Comparison of ENCODE assay signal across 25 cellular contexts in genomic region chr14:100298551-100299237, GRCh38. TPM values are rescaled to one million over a fixed set of nuclear protein-coding genes. Genes with fewer than 3 reads are reported as not detected.
DNase-seq lines count a peak whose midpoint lies in the region; ATAC-seq, FAIRE-seq and TF ChIP-seq lines count a peak whose summit lies in the region.
"Had no signal": no experiment of that assay in that cellular context is flagged by ENCODE, and none has a peak within 500 bp of the region (broad histone marks: within the 10 kb centered on the region; RNA-seq: fewer than 3 reads in every experiment).

No MANE protein-coding gene starts in this region.

- no peaks in the 10 kb centered on the region for H4K20me1 ChIP-seq in GM12878 (ENCODE audit: control insufficient read depth, insufficient read depth)

- H3K36me3 ChIP-seq in breast epithelium (no peaks in the 10 kb centered on the region), GM12878 (ENCODE audit: control insufficient read depth in 2 of 2, insufficient read depth in 2 of 2, low read length in 1 of 2) (no peaks in the 10 kb centered on the region), thyroid gland (no peaks in the 10 kb centered on the region)
- H3K36me3 ChIP-seq: brain microvascular endothelial cell had no signal

- H3K4me1 ChIP-seq in breast epithelium (peaks cover 0 to 12% of the 10 kb centered on the region in 2 donors), GM12878 (ENCODE audit: control insufficient read depth, insufficient read depth, low read length) (peaks cover 16% of the 10 kb centered on the region), thyroid gland (peaks cover 81 to 97% of the 10 kb centered on the region in 2 donors)
- H3K4me1 ChIP-seq: foreskin keratinocyte had no signal

- no peak overlapping the region for H3K4me2 ChIP-seq in GM12878 (ENCODE audit: control insufficient read depth, insufficient read depth)

- H3K27ac ChIP-seq in breast epithelium (peak overlapping the region; percentile 73 to 79), GM12878 (ENCODE audit: control insufficient read depth, insufficient read depth) (no peak overlapping the region), thyroid gland (peak overlapping the region; percentile 72 to 92 (median 87))
- H3K27ac ChIP-seq: brain microvascular endothelial cell, epithelial cell of prostate, foreskin keratinocyte had no signal

- H3K27ac Mint-ChIP-seq in MCF 10A (ENCODE audit: low read depth, unreplicated experiment) (no peak overlapping the region), neural crest cell (ENCODE audit: unreplicated experiment) (peak overlapping the region; percentile 43)
- H3K27ac Mint-ChIP-seq: activated naive CD8-positive, alpha-beta T cell treated with anti-CD3 and anti-CD28 coated beads, Interleukin-2, amount 10 ng/mL, durations not matched to agents 7 days and 5 days; activated T-helper 2 cell treated with anti-CD3 and anti-CD28 coated beads, Interferon-gamma antibody, Interleukin-2, Interleukin-4, amounts not matched to agents 10 μg/mL and 5 μg/mL and 100 μg/mL, durations not matched to agents 14 hours and 24 hours and 36 hours had no signal

- H3K36me3 Mint-ChIP-seq in MCF 10A (ENCODE audit: insufficient read depth, unreplicated experiment) (peaks cover 5% of the 10 kb centered on the region), neural crest cell (ENCODE audit: low read depth) (peaks cover 3% of the 10 kb centered on the region)
- H3K36me3 Mint-ChIP-seq: activated naive CD8-positive, alpha-beta T cell treated with anti-CD3 and anti-CD28 coated beads, Interleukin-2, amount 10 ng/mL, durations not matched to agents 7 days and 5 days had no signal

- no peak overlapping the region for H2AFZ ChIP-seq in GM12878 (ENCODE audit: control insufficient read depth, low read depth, low read length)

- intact Hi-C loops in breast epithelium (cut with DNase I; ENCODE audit: low total_unique reads), result no loop called here
- intact Hi-C loops in MCF 10A (cut with micrococcal nuclease), result no loop called here
- intact Hi-C loops in GM12878 (cut with micrococcal nuclease; ENCODE audit: unreplicated experiment), result no loop called here
- intact Hi-C loops in thyroid gland (cut with DNase I), result no loop called here

- FAIRE-seq in GM12878 (lab: Jason Lieb, UNC), result no peak
- FAIRE-seq: GM12892 had no signal

- no peaks in the 10 kb centered on the region for H3K79me2 ChIP-seq in GM12878 (ENCODE audit: control insufficient read depth, insufficient read depth, low read length)

- TF ChIP-seq CTCF in breast epithelium (IDR thresholded peaks at IDR 0.05) (no peak), MCF 10A (IDR thresholded peaks at IDR 0.05; ENCODE audit: unreplicated experiment) (no peak), GM12878 (IDR thresholded peaks at IDR 0.05 in 2 of 3, conservative IDR thresholded peaks at IDR 0.05 in 1 of 3; ENCODE audit: control insufficient read depth in 2 of 3, extremely low read depth in 1 of 3, insufficient read depth in 1 of 3, low read depth in 3 of 3, low read length in 3 of 3) (no peak), neural crest cell (conservative IDR thresholded peaks at IDR 0.05) (no peak), thyroid gland (IDR thresholded peaks at IDR 0.05) (no peak)

- TF ChIP-seq RAD21 in GM12878 (IDR thresholded peaks at IDR 0.05; ENCODE audit: insufficient read depth, low read depth, low read length), result no peak

- no peak overlapping the region for H3K9ac ChIP-seq in GM12878 (ENCODE audit: control insufficient read depth, insufficient read depth, low read length)

- RAD21 ChIA-PET in GM12878 (lab: Charles Lee; ENCODE audit: unreplicated experiment), result no interaction called here

- SMC1A ChIA-PET in GM12878 (lab: Charles Lee; ENCODE audit: uncharacterized antibody, unreplicated experiment), result no interaction called here

- H3K4me1 Mint-ChIP-seq in MCF 10A (ENCODE audit: insufficient read depth, unreplicated experiment), result peaks cover 9% of the 10 kb centered on the region
- H3K4me1 Mint-ChIP-seq in neural crest cell, result peaks cover 13% of the 10 kb centered on the region

- H3K9me3 ChIP-seq in breast epithelium, result no peaks in the 10 kb centered on the region
- no peaks in the 10 kb centered on the region for H3K9me3 ChIP-seq in GM12878 (replicated peaks; ENCODE audit: control insufficient read depth, insufficient read depth, low read length)
- no peaks in the 10 kb centered on the region for H3K9me3 ChIP-seq in thyroid gland

- H3K27me3 Mint-ChIP-seq in MCF 10A (ENCODE audit: insufficient read depth, unreplicated experiment) (no peaks in the 10 kb centered on the region), neural crest cell (ENCODE audit: low read depth) (peaks cover 4% of the 10 kb centered on the region)
- H3K27me3 Mint-ChIP-seq: activated naive CD8-positive, alpha-beta T cell treated with anti-CD3 and anti-CD28 coated beads, Interleukin-2, amount 10 ng/mL, durations not matched to agents 7 days and 5 days had no signal

- no peak overlapping the region for H3K4me3 Mint-ChIP-seq in MCF 10A (ENCODE audit: unreplicated experiment)
- no peak overlapping the region for H3K4me3 Mint-ChIP-seq in neural crest cell
- H3K4me3 Mint-ChIP-seq: activated naive CD8-positive, alpha-beta T cell treated with anti-CD3 and anti-CD28 coated beads, Interleukin-2, amount 10 ng/mL, durations not matched to agents 7 days and 5 days had no signal

- H3K27me3 ChIP-seq in breast epithelium (no peaks in the 10 kb centered on the region), GM12878 (replicated peaks in 1 of 2; ENCODE audit: control insufficient read depth in 2 of 2, insufficient read depth in 2 of 2, low read length in 1 of 2) (no peaks in the 10 kb centered on the region), thyroid gland (no peaks in the 10 kb centered on the region)
- H3K27me3 ChIP-seq: brain microvascular endothelial cell, foreskin keratinocyte had no signal

- TF ChIP-seq POLR2A in breast epithelium (IDR thresholded peaks at IDR 0.05) (no peak), GM12878 (IDR thresholded peaks at IDR 0.05; ENCODE audit: low read depth, low read length) (0 out of 2 replicates have a peak, but pooled peaks have one; percentile 20), thyroid gland (IDR thresholded peaks at IDR 0.05) (no peak)

- CTCF ChIA-PET in MCF 10A (lab: Yijun Ruan, JAX) (interaction anchor here (0.7 kb wide), 1 partner anchor 15 kb away, joined by 4 read pairs; no protein-coding TSS in a partner anchor), GM12878 (lab: Yijun Ruan, JAX) (interaction anchor here (1.2 to 2.5 kb wide), 3 partner anchors 9 to 79 kb away, joined by 3 to 14 read pairs (median 4); partner anchors contain the start of gene WDR25)

- BruUV-seq in MCF 10A (replicated peaks; lab: Mats Ljungman, UMichigan) (no TSS peak), GM12878 (replicated peaks; lab: Mats Ljungman, UMichigan) (no TSS peak)

- no peaks in the 10 kb centered on the region for H3K9me3 Mint-ChIP-seq in MCF 10A (ENCODE audit: unreplicated experiment)
- no peaks in the 10 kb centered on the region for H3K9me3 Mint-ChIP-seq in neural crest cell
- H3K9me3 Mint-ChIP-seq: activated naive CD8-positive, alpha-beta T cell treated with anti-CD3 and anti-CD28 coated beads, Interleukin-2, amount 10 ng/mL, durations not matched to agents 7 days and 5 days; activated T-helper 2 cell treated with anti-CD3 and anti-CD28 coated beads, Interferon-gamma antibody, Interleukin-2, Interleukin-4, amounts not matched to agents 10 μg/mL and 5 μg/mL and 100 μg/mL, durations not matched to agents 14 hours and 24 hours and 36 hours had no signal

- POLR2A ChIA-PET in MCF 10A (lab: Yijun Ruan, JAX), result no interaction called here
- POLR2A ChIA-PET in GM12878 (lab: Charles Lee), result interaction anchor here (1.3 to 1.4 kb wide), 2 partner anchors 16 to 38 kb away, joined by 3 to 5 read pairs; no protein-coding TSS in a partner anchor

- ATAC-seq in GM12878 (no peak), HG02610 (IDR thresholded peaks at IDR 0.05; ENCODE audit: unreplicated experiment) (no peak), GM21717 (IDR thresholded peaks at IDR 0.05; ENCODE audit: unreplicated experiment) (no peak)
- ATAC-seq: foreskin keratinocyte; HCT116; stimulated activated naive CD8-positive, alpha-beta T cell treated with anti-CD3 and anti-CD28 coated beads, Interleukin-15, Interleukin-2, amounts not matched to agents 100 U/mL and 50 U/mL, for 24 hours had no signal

- TF ChIP-seq EP300 in GM12878 (IDR thresholded peaks at IDR 0.05; ENCODE audit: borderline replicate concordance in 1 of 2, control insufficient read depth in 1 of 2, low read depth in 2 of 2, low read length in 2 of 2), result no peak

- in situ Hi-C loops in GM12878 (cut with MboI), result no loop called here

- WGBS in GM12878 (ENCODE audit: insufficient coverage, insufficient replicate concordance, low lambda C conversion rate, missing lambda C conversion rate), result 75% methylated on average over 14 of the region's 14 CpGs
- 64 to 76% methylated on average over 11 to 13 of the region's 14 CpGs for WGBS in thyroid gland, 2 donors

- no peak for DNase-seq in breast epithelium (ENCODE audit: low spot score in 2 of 2)
- no peak for DNase-seq in MCF 10A (ENCODE audit: unreplicated experiment)
- DNase-seq in GM12878 (ENCODE audit: low read depth, low spot score), result no peak
- DNase-seq in neural crest cell (ENCODE audit: low read depth, low spot score), result no peak
- peak; percentile 33 to 61 for DNase-seq in thyroid gland
- no peak for DNase-seq in NCI-H345 (lab: John Stamatoyannopoulos, UW)
- DNase-seq: activated CD4-positive, alpha-beta T cell treated with anti-CD3 and anti-CD28 coated beads for 1 hour; activated naive CD8-positive, alpha-beta T cell treated with anti-CD3 and anti-CD28 coated beads, Interleukin-2, amount 10 ng/mL, durations not matched to agents 7 days and 5 days; brain microvascular endothelial cell; dermis blood vessel endothelial cell; foreskin keratinocyte; NCI-H1436 treated with DMSO at 0.1 percent for 48 hours; nucleus accumbens; stimulated activated naive CD8-positive, alpha-beta T cell treated with anti-CD3 and anti-CD28 coated beads, Interleukin-15, Interleukin-2, amounts not matched to agents 100 U/mL and 50 U/mL, for 24 hours; T1000 had no signal

- H3K4me3 ChIP-seq in breast epithelium (no peak overlapping the region), GM12878 (no peak overlapping the region), thyroid gland (replicated peaks in 1 of 3) (no peak overlapping the region)

RNA-seq across cellular contexts. Expression of gene SLC25A29, which starts 7.5 kb away (rescaled TPM):
- total RNA-seq in breast epithelium (100 to 1,000 TPM in 2 of 3 donors, 10 to 100 TPM in 1; 40.2 to 119 (median 110) TPM), MCF 10A (2022) (33.9 and 49.2 TPM in 2 replicates), GM12878 (2014; rRNA removed) (10.3 and 12.1 TPM in 2 replicates), GM12878 (2014; rRNA removed; fragmentation: Illumina TruSeq; extraction: Trizol) (3.3 and 3.6 TPM in 2 replicates), GM12878 (2021) (11.6 and 12.3 TPM in 2 replicates), neural crest cell (123 and 128 TPM in 2 replicates), thyroid gland (100 to 1,000 TPM; 354 to 606 (median 433) TPM)
- 131 and 162 TPM in 2 replicates for total RNA-seq in GM12878 (2013; cell fraction: nucleolus; rRNA removed)
- polyA plus RNA-seq in GM12878 (2011; ENCODE audit: low read depth), result 2.8 TPM
- polyA plus RNA-seq in GM12878 (2011; rRNA removed) (6.2 and 11.5 TPM in 2 replicates), GM12878 (2014; fragmentation: Illumina TruSeq; extraction: Trizol) (2.0 and 3.4 TPM in 2 replicates), GM12878 (2014; fragmentation: Nextera tagmentation; extraction: Ambion mirVana) (under 1 TPM in 1 of 2 experiments, not detected in 1; 0.42 TPM), GM12878 (2014; rRNA removed) (13.3 and 15.9 TPM in 2 replicates), GM12878 (2016; fragmentation: Nextera tagmentation; extraction: Ambion mirVana) (1 to 10 TPM; 4.0 TPM)
- polyA plus RNA-seq in GM12878 (2011; cell fraction: cytosol; rRNA removed), result 12.2 and 21.9 TPM in 2 replicates
- polyA plus RNA-seq in GM12878 (2011; cell fraction: nucleus; rRNA removed), result 94.5 and 119 TPM in 2 replicates
- polyA plus RNA-seq in GM12878 (2012), result 8.5 and 9.8 TPM in 2 replicates
- polyA minus RNA-seq in GM12878 (2011; rRNA and poly(A)+ RNA removed), result 1.6 and 5.5 TPM in 2 replicates
- polyA minus RNA-seq in GM12878 (2011; cell fraction: cytosol; rRNA and poly(A)+ RNA removed), result 1.8 and 4.8 TPM in 2 replicates
- 10.3 and 12.6 TPM in 2 replicates for polyA minus RNA-seq in GM12878 (2011; cell fraction: nucleus; rRNA and poly(A)+ RNA removed)

RNA-seq across cellular contexts. Expression of gene SLC25A47, which starts 24.4 kb away (rescaled TPM):
- total RNA-seq in breast epithelium (under 1 TPM in 1 of 3 donors, not detected in 2; 0.16 TPM), MCF 10A (2022) (not detected in 2 replicates), GM12878 (2014; rRNA removed) (not detected in 2 replicates), GM12878 (2014; rRNA removed; fragmentation: Illumina TruSeq; extraction: Trizol) (not detected in 2 replicates), GM12878 (2021) (not detected in 2 replicates), neural crest cell (not detected in 2 replicates), thyroid gland (not detected)
- not detected in 2 replicates for total RNA-seq in GM12878 (2013; cell fraction: nucleolus; rRNA removed)
- not detected for polyA plus RNA-seq in GM12878 (2011; ENCODE audit: low read depth)
- polyA plus RNA-seq in GM12878 (2011; rRNA removed) (not detected in 2 replicates), GM12878 (2014; fragmentation: Illumina TruSeq; extraction: Trizol) (not detected in 2 replicates), GM12878 (2014; fragmentation: Nextera tagmentation; extraction: Ambion mirVana) (not detected), GM12878 (2014; rRNA removed) (0.14 TPM in 1 of 2 replicates, not detected in the other), GM12878 (2016; fragmentation: Nextera tagmentation; extraction: Ambion mirVana) (not detected)
- polyA plus RNA-seq in GM12878 (2011; cell fraction: cytosol; rRNA removed), result 0.03 TPM in 1 of 2 replicates, not detected in the other
- 0.09 TPM in 1 of 2 replicates, not detected in the other for polyA plus RNA-seq in GM12878 (2011; cell fraction: nucleus; rRNA removed)
- polyA plus RNA-seq in GM12878 (2012), result not detected in 2 replicates
- not detected in 2 replicates for polyA minus RNA-seq in GM12878 (2011; rRNA and poly(A)+ RNA removed)
- not detected in 2 replicates for polyA minus RNA-seq in GM12878 (2011; cell fraction: cytosol; rRNA and poly(A)+ RNA removed)
- polyA minus RNA-seq in GM12878 (2011; cell fraction: nucleus; rRNA and poly(A)+ RNA removed), result not detected in 2 replicates
- total RNA-seq: A673; activated naive CD8-positive, alpha-beta T cell treated with anti-CD3 and anti-CD28 coated beads, Interleukin-2, amount 10 ng/mL, durations not matched to agents 7 days and 5 days; activated T-helper 2 cell treated with anti-CD3 and anti-CD28 coated beads, Interferon-gamma antibody, Interleukin-2, Interleukin-4, amounts not matched to agents 10 μg/mL and 5 μg/mL and 100 μg/mL, durations not matched to agents 14 hours and 24 hours and 36 hours; dermis blood vessel endothelial cell; foreskin keratinocyte; M059J; sciatic nerve; ureter had no signal
- polyA plus RNA-seq: foreskin keratinocyte had no signal

RNA-seq across cellular contexts. Expression of gene YY1, which starts 59.8 kb away (rescaled TPM):
- total RNA-seq in breast epithelium (10 to 100 TPM; 46.2 to 61.2 (median 50.6) TPM), MCF 10A (2022) (66.7 and 73.3 TPM in 2 replicates), GM12878 (2014; rRNA removed) (34.2 and 35.3 TPM in 2 replicates), GM12878 (2014; rRNA removed; fragmentation: Illumina TruSeq; extraction: Trizol) (42.7 and 44.8 TPM in 2 replicates), GM12878 (2021) (74.0 and 77.2 TPM in 2 replicates), neural crest cell (72.0 and 79.9 TPM in 2 replicates), thyroid gland (10 to 100 TPM; 50.0 to 67.4 (median 55.6) TPM)
- total RNA-seq in GM12878 (2013; cell fraction: nucleolus; rRNA removed), result 61.9 and 62.1 TPM in 2 replicates
- 17.9 TPM for polyA plus RNA-seq in GM12878 (2011; ENCODE audit: low read depth)
- polyA plus RNA-seq in GM12878 (2011; rRNA removed) (52.0 and 75.3 TPM in 2 replicates), GM12878 (2014; fragmentation: Illumina TruSeq; extraction: Trizol) (49.4 and 58.5 TPM in 2 replicates), GM12878 (2014; fragmentation: Nextera tagmentation; extraction: Ambion mirVana) (10 to 100 TPM; 23.7 to 46.4 TPM), GM12878 (2014; rRNA removed) (23.5 and 24.4 TPM in 2 replicates), GM12878 (2016; fragmentation: Nextera tagmentation; extraction: Ambion mirVana) (10 to 100 TPM; 32.7 to 35.0 TPM)
- 23.8 and 29.4 TPM in 2 replicates for polyA plus RNA-seq in GM12878 (2011; cell fraction: cytosol; rRNA removed)
- polyA plus RNA-seq in GM12878 (2011; cell fraction: nucleus; rRNA removed), result 27.5 and 27.6 TPM in 2 replicates
- polyA plus RNA-seq in GM12878 (2012), result 34.6 and 44.3 TPM in 2 replicates
- 29.7 and 39.0 TPM in 2 replicates for polyA minus RNA-seq in GM12878 (2011; rRNA and poly(A)+ RNA removed)
- 12.2 and 23.7 TPM in 2 replicates for polyA minus RNA-seq in GM12878 (2011; cell fraction: cytosol; rRNA and poly(A)+ RNA removed)
- polyA minus RNA-seq in GM12878 (2011; cell fraction: nucleus; rRNA and poly(A)+ RNA removed), result 12.7 and 20.0 TPM in 2 replicates

Comparison
In these comparisons a context has a peak if more than half of its experiments do, and no peak if none do; other contexts are left out.
1. DNase-seq: peak in thyroid gland (2 of 2); none in breast epithelium (0 of 2), MCF 10A (single experiment), GM12878 (single experiment), neural crest cell (single experiment) and NCI-H345 (single experiment).